9 cellular contexts compared by ENCODE assay signal in the genomic region with DNA sequence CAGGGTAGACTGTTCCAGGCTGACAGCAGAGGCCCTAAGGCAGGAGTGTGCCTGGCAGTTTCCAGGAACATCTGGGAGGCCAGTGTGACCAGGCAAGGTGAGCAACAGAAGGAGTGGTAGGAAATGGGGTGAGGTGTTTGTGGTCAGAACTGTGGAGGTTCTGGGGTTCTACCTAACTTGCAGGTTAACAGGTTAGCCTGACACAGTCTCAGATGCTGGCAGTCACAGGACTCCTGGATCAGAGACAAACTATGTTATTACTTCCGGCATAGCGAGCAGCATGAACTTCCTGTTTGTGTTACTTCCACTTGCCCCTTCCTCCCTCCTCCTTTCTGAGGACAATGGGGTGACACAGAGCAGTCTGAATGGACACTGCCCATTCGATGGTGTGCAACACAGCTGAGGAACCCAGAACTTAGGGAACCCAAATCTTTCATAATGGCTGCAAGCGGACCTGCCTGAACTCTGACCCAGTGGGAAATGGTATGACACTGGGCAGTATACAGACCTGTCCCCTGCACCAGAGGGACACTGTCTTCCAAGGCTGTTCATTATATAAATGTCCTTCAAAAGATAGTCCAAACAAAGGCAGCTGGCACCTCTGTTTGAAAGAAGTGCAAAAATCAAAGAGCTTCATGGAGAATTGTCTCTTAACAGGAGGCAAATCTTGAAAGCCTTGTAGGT. TPM values are rescaled to one million over a fixed set of nuclear protein-coding genes. Genes with fewer than 3 reads are reported as not detected.
A peak's percentile ranks its signal among the peaks of the same experiment; 100 is the strongest.
DNase-seq lines count a peak whose midpoint lies in the region; TF ChIP-seq lines count a peak whose summit lies in the region.
"Had no signal": no experiment of that assay in that cellular context is flagged by ENCODE, and none has a peak within 500 bp of the region (broad histone marks: within the 10 kb centered on the region; RNA-seq: fewer than 3 reads in every experiment).

No MANE protein-coding gene starts in this region.

- H3K27ac Mint-ChIP-seq in T-helper 2 cell treated with Interferon-gamma antibody and Interleukin-4, amounts not matched to agents 5 μg/mL and 100 μg/mL, for 36 hours: peak overlapping the region; percentile 85
- peak overlapping the region; percentile 87 for H3K27ac Mint-ChIP-seq in stimulated activated naive CD8-positive, alpha-beta T cell treated with anti-CD3 and anti-CD28 coated beads, Interleukin-15, Interleukin-2, amounts not matched to agents 100 ng/mL and 50 ng/mL, for 24 hours
- H3K27ac Mint-ChIP-seq in glutamatergic neuron (ENCODE audit: unreplicated experiment): no peak overlapping the region

- DNase-seq in activated CD4-positive, alpha-beta T cell treated with anti-CD3 and anti-CD28 coated beads for 48 hours: peak; percentile 36
- DNase-seq in activated CD4-positive, alpha-beta T cell treated with anti-CD3 and anti-CD28 coated beads for 1 hour: no peak
- no peak for DNase-seq in T-helper 2 cell treated with Interferon-gamma antibody and Interleukin-4, amounts not matched to agents 5 μg/mL and 100 μg/mL, for 36 hours (ENCODE audit: low spot score)
- DNase-seq in epithelial cell of esophagus (ENCODE audit: low read depth) (peak; percentile 37), KG1 (lab: John Stamatoyannopoulos, UW) (no peak), glutamatergic neuron (no peak), GOT3 (lab: John Stamatoyannopoulos, UW) (no peak)
- DNase-seq: ovary had no signal

- H3K4me3 ChIP-seq in epithelial cell of esophagus (ENCODE audit: low read length): no peak overlapping the region
- H3K4me3 ChIP-seq: ovary had no signal

- H3K36me3 Mint-ChIP-seq in T-helper 2 cell treated with Interferon-gamma antibody and Interleukin-4, amounts not matched to agents 5 μg/mL and 100 μg/mL, for 36 hours (ENCODE audit: low read depth): peaks cover 1% of the 10 kb centered on the region
- H3K36me3 Mint-ChIP-seq in stimulated activated naive CD8-positive, alpha-beta T cell treated with anti-CD3 and anti-CD28 coated beads, Interleukin-15, Interleukin-2, amounts not matched to agents 100 ng/mL and 50 ng/mL, for 24 hours (ENCODE audit: low read depth): peaks cover 5% of the 10 kb centered on the region
- no peaks in the 10 kb centered on the region for H3K36me3 Mint-ChIP-seq in glutamatergic neuron (ENCODE audit: unreplicated experiment)

- H3K4me3 Mint-ChIP-seq in T-helper 2 cell treated with Interferon-gamma antibody and Interleukin-4, amounts not matched to agents 5 μg/mL and 100 μg/mL, for 36 hours: peak overlapping the region; percentile 8
- peak overlapping the region; percentile 52 for H3K4me3 Mint-ChIP-seq in stimulated activated naive CD8-positive, alpha-beta T cell treated with anti-CD3 and anti-CD28 coated beads, Interleukin-15, Interleukin-2, amounts not matched to agents 100 ng/mL and 50 ng/mL, for 24 hours
- no peak overlapping the region for H3K4me3 Mint-ChIP-seq in glutamatergic neuron (ENCODE audit: unreplicated experiment)

- H3K9me3 Mint-ChIP-seq in T-helper 2 cell treated with Interferon-gamma antibody and Interleukin-4, amounts not matched to agents 5 μg/mL and 100 μg/mL, for 36 hours: peaks cover 3% of the 10 kb centered on the region
- H3K9me3 Mint-ChIP-seq in stimulated activated naive CD8-positive, alpha-beta T cell treated with anti-CD3 and anti-CD28 coated beads, Interleukin-15, Interleukin-2, amounts not matched to agents 100 ng/mL and 50 ng/mL, for 24 hours: no peaks in the 10 kb centered on the region
- H3K9me3 Mint-ChIP-seq in glutamatergic neuron (ENCODE audit: unreplicated experiment): peaks cover 2% of the 10 kb centered on the region

- TF ChIP-seq CTCF in epithelial cell of esophagus (IDR thresholded peaks at IDR 0.05; ENCODE audit: insufficient read depth, low read depth, low read length, missing control alignments): no peak
- TF ChIP-seq CTCF in glutamatergic neuron (IDR thresholded peaks at IDR 0.05; ENCODE audit: partially characterized antibody, unreplicated experiment): no peak

- peaks cover 3% of the 10 kb centered on the region for H3K27me3 Mint-ChIP-seq in T-helper 2 cell treated with Interferon-gamma antibody and Interleukin-4, amounts not matched to agents 5 μg/mL and 100 μg/mL, for 36 hours (ENCODE audit: low read depth)
- H3K27me3 Mint-ChIP-seq in stimulated activated naive CD8-positive, alpha-beta T cell treated with anti-CD3 and anti-CD28 coated beads, Interleukin-15, Interleukin-2, amounts not matched to agents 100 ng/mL and 50 ng/mL, for 24 hours: no peaks in the 10 kb centered on the region
- peaks cover 2% of the 10 kb centered on the region for H3K27me3 Mint-ChIP-seq in glutamatergic neuron (ENCODE audit: unreplicated experiment)

- H3K4me1 Mint-ChIP-seq in T-helper 2 cell treated with Interferon-gamma antibody and Interleukin-4, amounts not matched to agents 5 μg/mL and 100 μg/mL, for 36 hours (ENCODE audit: low read depth): peaks cover 17% of the 10 kb centered on the region
- peaks cover 34% of the 10 kb centered on the region for H3K4me1 Mint-ChIP-seq in stimulated activated naive CD8-positive, alpha-beta T cell treated with anti-CD3 and anti-CD28 coated beads, Interleukin-15, Interleukin-2, amounts not matched to agents 100 ng/mL and 50 ng/mL, for 24 hours (ENCODE audit: low read depth)
- H3K4me1 Mint-ChIP-seq in glutamatergic neuron (ENCODE audit: low read depth, unreplicated experiment): peaks cover 1% of the 10 kb centered on the region

RNA-seq across cellular contexts. Expression of a gene that starts 3.9 kb away (rescaled TPM):
- total RNA-seq in glutamatergic neuron (ENCODE audit: unreplicated experiment): 87.8 TPM

RNA-seq across cellular contexts. Expression of a gene that starts 27.7 kb away (rescaled TPM):
- 1.9 TPM for total RNA-seq in glutamatergic neuron (ENCODE audit: unreplicated experiment)

RNA-seq across cellular contexts. Expression of a gene that starts 41.6 kb away (rescaled TPM):
- 0.74 TPM for total RNA-seq in glutamatergic neuron (ENCODE audit: unreplicated experiment)

RNA-seq across cellular contexts. Expression of a gene that starts 59.0 kb away (rescaled TPM):
- 82.4 TPM for total RNA-seq in glutamatergic neuron (ENCODE audit: unreplicated experiment)

Comparison
In these comparisons a context has a peak if more than half of its experiments do, and no peak if none do; other contexts are left out.
1. DNase-seq: peak in activated CD4-positive, alpha-beta T cell treated with anti-CD3 and anti-CD28 coated beads for 48 hours (single experiment) and epithelial cell of esophagus (single experiment); none in activated CD4-positive, alpha-beta T cell treated with anti-CD3 and anti-CD28 coated beads for 1 hour (single experiment), T-helper 2 cell treated with Interferon-gamma antibody and Interleukin-4, amounts not matched to agents 5 μg/mL and 100 μg/mL, for 36 hours (single experiment), KG1 (single experiment), glutamatergic neuron (single experiment) and GOT3 (single experiment).